In genomic region chr21:31182231-31183129, GRCh38 we compare ENCODE assay signal across 14 cellular contexts.
DNase-seq lines count a peak whose midpoint lies in the region; ATAC-seq and TF ChIP-seq lines count a peak whose summit lies in the region.
"Had no signal": no experiment of that assay in that cellular context is flagged by ENCODE, and none has a peak within 500 bp of the region (broad histone marks: within the 10 kb centered on the region; RNA-seq: fewer than 3 reads in every experiment).

No MANE protein-coding gene starts in this region.

- no peaks in the 10 kb centered on the region for H3K36me3 Mint-ChIP-seq in CD8-positive, alpha-beta T cell
- H3K36me3 Mint-ChIP-seq in activated naive CD4-positive, alpha-beta T cell treated with anti-CD3 and anti-CD28 coated beads, Interleukin-2, amount 50 U/mL, for 72 hours = peaks cover 26 to 48% of the 10 kb centered on the region in 2 donors
- H3K36me3 Mint-ChIP-seq: memory B cell had no signal

- H3K4me3 Mint-ChIP-seq in CD8-positive, alpha-beta T cell = peak overlapping the region; percentile 78
- H3K4me3 Mint-ChIP-seq: memory B cell had no signal

- POLR2A ChIA-PET in CD8-positive, alpha-beta T cell (lab: Charles Lee) = interaction anchor here (0.9 to 2.2 kb wide), 6 partner anchors 16 to 376 kb away, joined by 3 to 14 read pairs (median 4); no protein-coding TSS in a partner anchor

- H3K36me3 ChIP-seq in CD8-positive, alpha-beta T cell (ENCODE audit: insufficient read depth, low read length) = no peaks in the 10 kb centered on the region
- H3K36me3 ChIP-seq: right lobe of liver, upper lobe of right lung had no signal

- no peaks in the 10 kb centered on the region for H3K27me3 Mint-ChIP-seq in CD8-positive, alpha-beta T cell (ENCODE audit: low read depth)

- peak overlapping the region; percentile 54 for H3K27ac ChIP-seq in CD8-positive, alpha-beta T cell (ENCODE audit: low read depth, low read length)
- H3K27ac ChIP-seq: coronary artery, right lobe of liver, upper lobe of right lung had no signal

- H3K9me3 ChIP-seq in CD8-positive, alpha-beta T cell (ENCODE audit: low read length) = no peaks in the 10 kb centered on the region
- H3K9me3 ChIP-seq: right lobe of liver, upper lobe of right lung had no signal

- H3K4me1 ChIP-seq in CD8-positive, alpha-beta T cell (ENCODE audit: insufficient read depth, low read length) = peaks cover 73% of the 10 kb centered on the region
- H3K4me1 ChIP-seq: right lobe of liver had no signal

- peak; percentile 72 for ATAC-seq in CD8-positive, alpha-beta T cell
- peak; percentile 56 to 73 for ATAC-seq in activated naive CD4-positive, alpha-beta T cell treated with anti-CD3 and anti-CD28 coated beads, Interleukin-2, amount 50 U/mL, for 72 hours
- ATAC-seq in sciatic nerve = no peak
- ATAC-seq in left colon = no peak
- ATAC-seq: upper lobe of right lung had no signal

- CTCF ChIA-PET in CD8-positive, alpha-beta T cell (lab: Charles Lee) = interaction anchor here (0.6 to 5.8 kb wide), 12 partner anchors 10 to 422 kb away, joined by 3 to 101 read pairs (median 28); no protein-coding TSS in a partner anchor

- intact Hi-C loops in CD8-positive, alpha-beta T cell (cut with DNase I, micrococcal nuclease) = loop anchor here (5.0 to 10.0 kb wide), 3 partner anchors 50 to 552 kb away; partner anchors contain the start of gene SCAF4 (in 1 of the 2)
- intact Hi-C loops in sciatic nerve (cut with DNase I) (loop anchor here (5.0 kb wide), 1 partner anchor 80 kb away; no protein-coding TSS in a partner anchor), left colon (cut with DNase I, micrococcal nuclease) (loop anchor here in 1 of 2 donors (5.0 kb wide), 1 partner anchor 85 kb away; no protein-coding TSS in a partner anchor)

- peak; percentile 24 to 78 (median 66) for DNase-seq in CD8-positive, alpha-beta T cell
- peak; percentile 48 to 58 for DNase-seq in activated CD4-positive, alpha-beta T cell treated with anti-CD3 and anti-CD28 coated beads, Interleukin-2, amount 50 U/mL, for 24 hours (ENCODE audit: low read depth in 1 of 2, low spot score in 1 of 2)
- DNase-seq in activated naive CD4-positive, alpha-beta T cell treated with anti-CD3 and anti-CD28 coated beads, Interleukin-2, amount 50 U/mL, for 72 hours (ENCODE audit: low spot score in 2 of 2) = peak; percentile 53 to 72
- peak; percentile 58 for DNase-seq in stimulated activated CD4-positive, alpha-beta T cell treated with anti-CD3 and anti-CD28 coated beads, Interleukin-2, amount 100 ng/mL, for 4 hours (ENCODE audit: low read depth)
- no peak for DNase-seq in ecto neural progenitor cell (ENCODE audit: low spot score)
- no peak for DNase-seq in sciatic nerve (ENCODE audit: low spot score)
- no peak for DNase-seq in SKM-1 treated with dmso at 0.1 percent for 144 hours (lab: John Stamatoyannopoulos, UW; ENCODE audit: unreplicated experiment)
- no peak for DNase-seq in left colon
- DNase-seq: NCI-H1436, OCI-M1, right lobe of liver, upper lobe of right lung had no signal

- H3K4me1 Mint-ChIP-seq in CD8-positive, alpha-beta T cell (ENCODE audit: low read depth) = peaks cover 70% of the 10 kb centered on the region
- H3K4me1 Mint-ChIP-seq: memory B cell had no signal

- no peaks in the 10 kb centered on the region for H3K9me3 Mint-ChIP-seq in CD8-positive, alpha-beta T cell
- H3K9me3 Mint-ChIP-seq in activated naive CD4-positive, alpha-beta T cell treated with anti-CD3 and anti-CD28 coated beads, Interleukin-2, amount 50 U/mL, for 72 hours = no peaks in the 10 kb centered on the region
- H3K9me3 Mint-ChIP-seq: memory B cell had no signal

- peak overlapping the region; percentile 44 for H3K4me3 ChIP-seq in CD8-positive, alpha-beta T cell (ENCODE audit: low read depth, low read length)
- H3K4me3 ChIP-seq: coronary artery, right lobe of liver, upper lobe of right lung had no signal

- no peaks in the 10 kb centered on the region for H3K27me3 ChIP-seq in CD8-positive, alpha-beta T cell (ENCODE audit: insufficient read depth, low read length)
- H3K27me3 ChIP-seq: right lobe of liver, upper lobe of right lung had no signal

- peak overlapping the region; percentile 97 for H3K27ac Mint-ChIP-seq in CD8-positive, alpha-beta T cell
- peak overlapping the region; percentile 96 to 100 for H3K27ac Mint-ChIP-seq in activated naive CD4-positive, alpha-beta T cell treated with anti-CD3 and anti-CD28 coated beads, Interleukin-2, amount 50 U/mL, for 72 hours
- H3K27ac Mint-ChIP-seq: memory B cell had no signal

- TF ChIP-seq CTCF in CD8-positive, alpha-beta T cell (IDR thresholded peaks at IDR 0.05) = no peak

Comparison
In these comparisons a context has a peak if more than half of its experiments do, and no peak if none do; other contexts are left out.
1. ATAC-seq: peak in CD8-positive, alpha-beta T cell (single experiment) and activated naive CD4-positive, alpha-beta T cell treated with anti-CD3 and anti-CD28 coated beads, Interleukin-2, amount 50 U/mL, for 72 hours (2 of 2); none in sciatic nerve (single experiment) and left colon (single experiment).
2. DNase-seq: peak in CD8-positive, alpha-beta T cell (7 of 7), activated CD4-positive, alpha-beta T cell treated with anti-CD3 and anti-CD28 coated beads, Interleukin-2, amount 50 U/mL, for 24 hours (2 of 2), activated naive CD4-positive, alpha-beta T cell treated with anti-CD3 and anti-CD28 coated beads, Interleukin-2, amount 50 U/mL, for 72 hours (2 of 2) and stimulated activated CD4-positive, alpha-beta T cell treated with anti-CD3 and anti-CD28 coated beads, Interleukin-2, amount 100 ng/mL, for 4 hours (single experiment); none in ecto neural progenitor cell (single experiment), sciatic nerve (single experiment), SKM-1 treated with dmso at 0.1 percent for 144 hours (single experiment) and left colon (0 of 2).